In the genomic region with DNA sequence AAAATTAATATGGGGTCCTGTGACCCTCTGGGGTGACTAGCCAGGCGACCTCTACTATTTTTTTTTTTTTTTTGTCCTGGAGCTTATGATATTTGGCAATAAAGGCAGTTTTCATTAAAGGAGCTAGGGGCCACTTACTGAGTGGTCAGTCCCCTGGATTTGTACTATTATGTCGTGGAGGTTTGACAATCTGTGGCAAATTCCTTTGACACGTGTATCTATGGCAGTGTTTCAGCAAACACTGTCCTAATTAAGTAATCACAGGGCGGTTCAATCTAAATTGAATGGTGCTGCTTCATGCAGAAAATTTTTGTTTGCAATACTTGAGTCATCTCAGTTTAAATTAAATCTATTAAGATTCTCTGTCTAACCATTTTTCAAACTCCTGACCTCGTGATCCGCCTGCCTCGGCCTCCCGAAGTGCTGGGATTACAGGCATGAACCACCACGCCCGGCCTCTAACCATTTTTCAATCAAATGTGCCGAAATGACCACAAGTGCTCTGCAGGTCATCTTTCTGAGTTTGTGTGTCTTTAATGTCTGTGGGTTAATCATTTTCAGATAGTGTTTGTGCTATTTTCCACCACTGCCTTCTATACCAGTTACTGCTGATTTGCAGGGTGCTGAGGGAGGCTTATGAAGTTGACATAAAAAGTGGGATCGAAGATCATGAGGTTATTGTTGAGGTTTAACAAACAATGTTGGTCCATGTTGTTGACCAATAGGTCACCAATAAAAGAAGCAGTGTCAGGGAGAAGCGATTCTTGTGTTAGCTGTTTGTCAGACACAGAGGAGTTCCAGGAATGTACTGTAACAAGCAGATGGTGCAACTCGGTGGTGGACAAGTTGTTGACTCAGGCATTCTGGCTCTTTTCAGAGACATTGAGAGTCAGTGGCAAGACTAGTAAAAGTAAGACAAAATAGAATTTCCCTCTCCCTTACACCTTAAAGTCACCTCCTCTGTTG, we compare ENCODE assay signal across 1 cellular context.
TF ChIP-seq lines count a peak whose summit lies in the region.

No MANE protein-coding gene starts in this region.

TF ChIP-seq in HepG2, 621 proteins besides CTCF, POLR2A, EP300 and RAD21 (continued from another document and continues in another):
- TF ChIP-seq, protein P1, sequence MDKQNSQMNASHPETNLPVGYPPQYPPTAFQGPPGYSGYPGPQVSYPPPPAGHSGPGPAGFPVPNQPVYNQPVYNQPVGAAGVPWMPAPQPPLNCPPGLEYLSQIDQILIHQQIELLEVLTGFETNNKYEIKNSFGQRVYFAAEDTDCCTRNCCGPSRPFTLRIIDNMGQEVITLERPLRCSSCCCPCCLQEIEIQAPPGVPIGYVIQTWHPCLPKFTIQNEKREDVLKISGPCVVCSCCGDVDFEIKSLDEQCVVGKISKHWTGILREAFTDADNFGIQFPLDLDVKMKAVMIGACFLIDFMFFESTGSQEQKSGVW (CRISPR knock-in tag; IDR thresholded peaks at IDR 0.05; ENCODE audit: borderline replicate concordance) = no peak
- TF ChIP-seq KDM5A (IDR thresholded peaks at IDR 0.05; ENCODE audit: borderline replicate concordance, low read length) (no peak; the same call in 1 of the 2 replicates), SATB2 (CRISPR knock-in tag; IDR thresholded peaks at IDR 0.05) (0 out of 2 replicates have a peak, but pooled peaks have one; percentile 35), EEA1 (CRISPR knock-in tag; IDR thresholded peaks at IDR 0.05; ENCODE audit: borderline replicate concordance) (no peak), TBP (CRISPR knock-in tag; IDR thresholded peaks at IDR 0.05) (no peak), RXRB (CRISPR knock-in tag; IDR thresholded peaks at IDR 0.05; ENCODE audit: borderline replicate concordance) (peak; percentile 94), YEATS2 (CRISPR knock-in tag; IDR thresholded peaks at IDR 0.05; ENCODE audit: borderline replicate concordance) (0 out of 2 replicates have a peak, but pooled peaks have one; percentile 22), ZBTB1 (CRISPR knock-in tag; IDR thresholded peaks at IDR 0.05; ENCODE audit: borderline replicate concordance) (no peak), RELA (CRISPR knock-in tag; IDR thresholded peaks at IDR 0.05) (0 out of 2 replicates have a peak, but pooled peaks have one; percentile 71), ZNF33A (CRISPR knock-in tag; IDR thresholded peaks at IDR 0.05; ENCODE audit: borderline replicate concordance) (no peak), ZNF775 (CRISPR knock-in tag; IDR thresholded peaks at IDR 0.05; ENCODE audit: borderline replicate concordance) (0 out of 2 replicates have a peak, but pooled peaks have one; percentile 75), KMT2A (CRISPR knock-in tag; IDR thresholded peaks at IDR 0.05) (no peak), ZNF350 (CRISPR knock-in tag; IDR thresholded peaks at IDR 0.05; ENCODE audit: borderline replicate concordance, low read depth) (no peak; the same call in 1 of the 2 replicates), ZFP36 (IDR thresholded peaks at IDR 0.05; ENCODE audit: borderline replicate concordance, low read depth, low read length, partially characterized antibody) (no peak), ZNF839 (CRISPR knock-in tag; IDR thresholded peaks at IDR 0.05; ENCODE audit: borderline replicate concordance) (no peak), SP5 (CRISPR knock-in tag; IDR thresholded peaks at IDR 0.05; ENCODE audit: borderline replicate concordance, low read depth) (peak; percentile 90), KMT2B (CRISPR knock-in tag; IDR thresholded peaks at IDR 0.05) (peak; percentile 67), PAF1 (CRISPR knock-in tag; IDR thresholded peaks at IDR 0.05) (no peak), ZNF792 (CRISPR knock-in tag; IDR thresholded peaks at IDR 0.05) (peak; percentile 94), NFATC3 (CRISPR knock-in tag; IDR thresholded peaks at IDR 0.05) (peak; percentile 35; the same call in 1 of the 2 replicates), EHMT2 (IDR thresholded peaks at IDR 0.05; ENCODE audit: borderline replicate concordance, low read depth, low read length) (peak; percentile 81; the same call in 1 of the 2 replicates), GABPB1 (CRISPR knock-in tag; IDR thresholded peaks at IDR 0.05) (no peak), ZNF343 (CRISPR knock-in tag; IDR thresholded peaks at IDR 0.05) (0 out of 2 replicates have a peak, but pooled peaks have one; percentile 34), ZNF713 (CRISPR knock-in tag; IDR thresholded peaks at IDR 0.05) (no peak), ZNF841 (CRISPR knock-in tag; IDR thresholded peaks at IDR 0.05; ENCODE audit: borderline replicate concordance) (no peak), MIXL1 (CRISPR knock-in tag; IDR thresholded peaks at IDR 0.05) (peak; percentile 97), ZSCAN12 (CRISPR knock-in tag; IDR thresholded peaks at IDR 0.05) (no peak), SP2 (CRISPR knock-in tag; IDR thresholded peaks at IDR 0.05) (no peak), ZNF468 (CRISPR knock-in tag; IDR thresholded peaks at IDR 0.05) (no peak), TEAD2 (CRISPR knock-in tag; IDR thresholded peaks at IDR 0.05) (no peak)
- TF ChIP-seq, protein P2, sequence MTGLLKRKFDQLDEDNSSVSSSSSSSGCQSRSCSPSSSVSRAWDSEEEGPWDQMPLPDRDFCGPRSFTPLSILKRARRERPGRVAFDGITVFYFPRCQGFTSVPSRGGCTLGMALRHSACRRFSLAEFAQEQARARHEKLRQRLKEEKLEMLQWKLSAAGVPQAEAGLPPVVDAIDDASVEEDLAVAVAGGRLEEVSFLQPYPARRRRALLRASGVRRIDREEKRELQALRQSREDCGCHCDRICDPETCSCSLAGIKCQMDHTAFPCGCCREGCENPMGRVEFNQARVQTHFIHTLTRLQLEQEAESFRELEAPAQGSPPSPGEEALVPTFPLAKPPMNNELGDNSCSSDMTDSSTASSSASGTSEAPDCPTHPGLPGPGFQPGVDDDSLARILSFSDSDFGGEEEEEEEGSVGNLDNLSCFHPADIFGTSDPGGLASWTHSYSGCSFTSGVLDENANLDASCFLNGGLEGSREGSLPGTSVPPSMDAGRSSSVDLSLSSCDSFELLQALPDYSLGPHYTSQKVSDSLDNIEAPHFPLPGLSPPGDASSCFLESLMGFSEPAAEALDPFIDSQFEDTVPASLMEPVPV (CRISPR knock-in tag; IDR thresholded peaks at IDR 0.05) = peak; percentile 65; the same call in 1 of the 2 replicates
- TF ChIP-seq, protein P3, sequence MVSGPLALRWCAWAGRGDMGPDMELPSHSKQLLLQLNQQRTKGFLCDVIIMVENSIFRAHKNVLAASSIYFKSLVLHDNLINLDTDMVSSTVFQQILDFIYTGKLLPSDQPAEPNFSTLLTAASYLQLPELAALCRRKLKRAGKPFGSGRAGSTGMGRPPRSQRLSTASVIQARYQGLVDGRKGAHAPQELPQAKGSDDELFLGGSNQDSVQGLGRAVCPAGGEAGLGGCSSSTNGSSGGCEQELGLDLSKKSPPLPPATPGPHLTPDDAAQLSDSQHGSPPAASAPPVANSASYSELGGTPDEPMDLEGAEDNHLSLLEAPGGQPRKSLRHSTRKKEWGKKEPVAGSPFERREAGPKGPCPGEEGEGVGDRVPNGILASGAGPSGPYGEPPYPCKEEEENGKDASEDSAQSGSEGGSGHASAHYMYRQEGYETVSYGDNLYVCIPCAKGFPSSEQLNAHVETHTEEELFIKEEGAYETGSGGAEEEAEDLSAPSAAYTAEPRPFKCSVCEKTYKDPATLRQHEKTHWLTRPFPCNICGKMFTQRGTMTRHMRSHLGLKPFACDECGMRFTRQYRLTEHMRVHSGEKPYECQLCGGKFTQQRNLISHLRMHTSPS (CRISPR knock-in tag; IDR thresholded peaks at IDR 0.05; ENCODE audit: low read depth) = peak; percentile 71; the same call in 1 of the 2 replicates
- TF ChIP-seq, protein P4, sequence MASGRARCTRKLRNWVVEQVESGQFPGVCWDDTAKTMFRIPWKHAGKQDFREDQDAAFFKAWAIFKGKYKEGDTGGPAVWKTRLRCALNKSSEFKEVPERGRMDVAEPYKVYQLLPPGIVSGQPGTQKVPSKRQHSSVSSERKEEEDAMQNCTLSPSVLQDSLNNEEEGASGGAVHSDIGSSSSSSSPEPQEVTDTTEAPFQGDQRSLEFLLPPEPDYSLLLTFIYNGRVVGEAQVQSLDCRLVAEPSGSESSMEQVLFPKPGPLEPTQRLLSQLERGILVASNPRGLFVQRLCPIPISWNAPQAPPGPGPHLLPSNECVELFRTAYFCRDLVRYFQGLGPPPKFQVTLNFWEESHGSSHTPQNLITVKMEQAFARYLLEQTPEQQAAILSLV (CRISPR knock-in tag; IDR thresholded peaks at IDR 0.05; ENCODE audit: borderline replicate concordance) = no peak
- TF ChIP-seq, protein P5, sequence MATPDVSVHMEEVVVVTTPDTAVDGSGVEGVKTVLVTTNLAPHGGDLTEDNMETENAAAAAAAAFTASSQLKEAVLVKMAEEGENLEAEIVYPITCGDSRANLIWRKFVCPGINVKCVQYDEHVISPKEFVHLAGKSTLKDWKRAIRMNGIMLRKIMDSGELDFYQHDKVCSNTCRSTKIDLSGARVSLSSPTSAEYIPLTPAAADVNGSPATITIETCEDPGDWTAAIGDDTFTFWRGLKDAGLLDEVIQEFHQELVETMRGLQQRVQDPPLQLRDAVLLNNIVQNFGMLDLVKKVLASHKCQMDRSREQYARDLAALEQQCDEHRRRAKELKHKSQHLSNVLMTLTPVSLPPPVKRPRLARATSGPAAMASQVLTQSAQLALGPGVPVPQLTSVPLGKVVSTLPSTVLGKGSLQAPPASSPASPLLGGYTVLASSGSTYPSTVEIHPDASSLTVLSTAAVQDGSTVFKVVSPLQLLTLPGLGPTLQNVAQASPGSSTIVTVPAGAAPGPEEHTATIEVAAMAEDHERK (CRISPR knock-in tag; IDR thresholded peaks at IDR 0.05; ENCODE audit: low read depth) = no peak
- TF ChIP-seq, protein P6, sequence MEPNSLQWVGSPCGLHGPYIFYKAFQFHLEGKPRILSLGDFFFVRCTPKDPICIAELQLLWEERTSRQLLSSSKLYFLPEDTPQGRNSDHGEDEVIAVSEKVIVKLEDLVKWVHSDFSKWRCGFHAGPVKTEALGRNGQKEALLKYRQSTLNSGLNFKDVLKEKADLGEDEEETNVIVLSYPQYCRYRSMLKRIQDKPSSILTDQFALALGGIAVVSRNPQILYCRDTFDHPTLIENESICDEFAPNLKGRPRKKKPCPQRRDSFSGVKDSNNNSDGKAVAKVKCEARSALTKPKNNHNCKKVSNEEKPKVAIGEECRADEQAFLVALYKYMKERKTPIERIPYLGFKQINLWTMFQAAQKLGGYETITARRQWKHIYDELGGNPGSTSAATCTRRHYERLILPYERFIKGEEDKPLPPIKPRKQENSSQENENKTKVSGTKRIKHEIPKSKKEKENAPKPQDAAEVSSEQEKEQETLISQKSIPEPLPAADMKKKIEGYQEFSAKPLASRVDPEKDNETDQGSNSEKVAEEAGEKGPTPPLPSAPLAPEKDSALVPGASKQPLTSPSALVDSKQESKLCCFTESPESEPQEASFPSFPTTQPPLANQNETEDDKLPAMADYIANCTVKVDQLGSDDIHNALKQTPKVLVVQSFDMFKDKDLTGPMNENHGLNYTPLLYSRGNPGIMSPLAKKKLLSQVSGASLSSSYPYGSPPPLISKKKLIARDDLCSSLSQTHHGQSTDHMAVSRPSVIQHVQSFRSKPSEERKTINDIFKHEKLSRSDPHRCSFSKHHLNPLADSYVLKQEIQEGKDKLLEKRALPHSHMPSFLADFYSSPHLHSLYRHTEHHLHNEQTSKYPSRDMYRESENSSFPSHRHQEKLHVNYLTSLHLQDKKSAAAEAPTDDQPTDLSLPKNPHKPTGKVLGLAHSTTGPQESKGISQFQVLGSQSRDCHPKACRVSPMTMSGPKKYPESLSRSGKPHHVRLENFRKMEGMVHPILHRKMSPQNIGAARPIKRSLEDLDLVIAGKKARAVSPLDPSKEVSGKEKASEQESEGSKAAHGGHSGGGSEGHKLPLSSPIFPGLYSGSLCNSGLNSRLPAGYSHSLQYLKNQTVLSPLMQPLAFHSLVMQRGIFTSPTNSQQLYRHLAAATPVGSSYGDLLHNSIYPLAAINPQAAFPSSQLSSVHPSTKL (CRISPR knock-in tag; IDR thresholded peaks at IDR 0.05) = peak; percentile 99
- TF ChIP-seq, protein P7, sequence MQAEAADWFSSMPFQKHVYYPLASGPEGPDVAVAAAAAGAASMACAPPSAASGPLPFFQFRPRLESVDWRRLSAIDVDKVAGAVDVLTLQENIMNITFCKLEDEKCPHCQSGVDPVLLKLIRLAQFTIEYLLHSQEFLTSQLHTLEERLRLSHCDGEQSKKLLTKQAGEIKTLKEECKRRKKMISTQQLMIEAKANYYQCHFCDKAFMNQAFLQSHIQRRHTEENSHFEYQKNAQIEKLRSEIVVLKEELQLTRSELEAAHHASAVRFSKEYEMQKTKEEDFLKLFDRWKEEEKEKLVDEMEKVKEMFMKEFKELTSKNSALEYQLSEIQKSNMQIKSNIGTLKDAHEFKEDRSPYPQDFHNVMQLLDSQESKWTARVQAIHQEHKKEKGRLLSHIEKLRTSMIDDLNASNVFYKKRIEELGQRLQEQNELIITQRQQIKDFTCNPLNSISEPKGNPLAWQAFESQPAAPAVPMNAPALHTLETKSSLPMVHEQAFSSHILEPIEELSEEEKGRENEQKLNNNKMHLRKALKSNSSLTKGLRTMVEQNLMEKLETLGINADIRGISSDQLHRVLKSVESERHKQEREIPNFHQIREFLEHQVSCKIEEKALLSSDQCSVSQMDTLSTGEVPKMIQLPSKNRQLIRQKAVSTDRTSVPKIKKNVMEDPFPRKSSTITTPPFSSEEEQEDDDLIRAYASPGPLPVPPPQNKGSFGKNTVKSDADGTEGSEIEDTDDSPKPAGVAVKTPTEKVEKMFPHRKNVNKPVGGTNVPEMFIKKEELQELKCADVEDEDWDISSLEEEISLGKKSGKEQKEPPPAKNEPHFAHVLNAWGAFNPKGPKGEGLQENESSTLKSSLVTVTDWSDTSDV (CRISPR knock-in tag; IDR thresholded peaks at IDR 0.05) = no peak; the same call in 1 of the 2 replicates
- TF ChIP-seq, protein P8, sequence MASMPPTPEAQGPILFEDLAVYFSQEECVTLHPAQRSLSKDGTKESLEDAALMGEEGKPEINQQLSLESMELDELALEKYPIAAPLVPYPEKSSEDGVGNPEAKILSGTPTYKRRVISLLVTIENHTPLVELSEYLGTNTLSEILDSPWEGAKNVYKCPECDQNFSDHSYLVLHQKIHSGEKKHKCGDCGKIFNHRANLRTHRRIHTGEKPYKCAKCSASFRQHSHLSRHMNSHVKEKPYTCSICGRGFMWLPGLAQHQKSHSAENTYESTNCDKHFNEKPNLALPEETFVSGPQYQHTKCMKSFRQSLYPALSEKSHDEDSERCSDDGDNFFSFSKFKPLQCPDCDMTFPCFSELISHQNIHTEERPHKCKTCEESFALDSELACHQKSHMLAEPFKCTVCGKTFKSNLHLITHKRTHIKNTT (CRISPR knock-in tag; IDR thresholded peaks at IDR 0.05) = no peak
- TF ChIP-seq, protein P9, sequence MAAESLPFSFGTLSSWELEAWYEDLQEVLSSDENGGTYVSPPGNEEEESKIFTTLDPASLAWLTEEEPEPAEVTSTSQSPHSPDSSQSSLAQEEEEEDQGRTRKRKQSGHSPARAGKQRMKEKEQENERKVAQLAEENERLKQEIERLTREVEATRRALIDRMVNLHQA (CRISPR knock-in tag; IDR thresholded peaks at IDR 0.05) = no peak
